Comparison of ENCODE assay signal across 21 cellular contexts in the genomic region with DNA sequence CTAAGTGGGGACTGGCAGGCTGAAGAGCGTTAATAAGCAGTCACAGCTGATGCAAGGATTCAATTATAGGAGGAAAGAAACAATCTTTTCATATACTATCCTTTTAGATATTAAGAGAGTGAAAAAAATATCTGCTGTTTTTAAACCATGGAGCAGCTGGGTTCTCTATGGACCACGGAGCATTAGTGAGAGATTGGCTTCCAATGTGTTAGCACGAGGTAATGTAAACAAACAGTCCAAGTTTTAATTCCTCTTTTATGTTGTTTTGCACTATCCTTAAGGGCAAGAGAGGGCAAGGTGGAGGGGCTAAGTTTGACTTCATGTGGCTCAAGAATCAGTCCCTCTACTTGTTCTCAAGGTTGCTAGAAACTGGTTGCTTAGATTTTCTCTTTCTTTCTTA. TPM values are rescaled to one million over a fixed set of nuclear protein-coding genes. Genes with fewer than 3 reads are reported as not detected.
A peak's percentile ranks its signal among the peaks of the same experiment; 100 is the strongest.
DNase-seq lines count a peak whose midpoint lies in the region; ATAC-seq and TF ChIP-seq lines count a peak whose summit lies in the region.
"Had no signal": no experiment of that assay in that cellular context is flagged by ENCODE, and none has a peak within 500 bp of the region (broad histone marks: within the 10 kb centered on the region; RNA-seq: fewer than 3 reads in every experiment).

No MANE protein-coding gene starts in this region.

- peaks cover 12% of the 10 kb centered on the region for H3K36me3 Mint-ChIP-seq in nephron progenitor cell (ENCODE audit: low read depth)

- peak overlapping the region; percentile 38 for H3K27ac Mint-ChIP-seq in nephron progenitor cell
- H3K27ac Mint-ChIP-seq: CD4-positive, CD25-positive, alpha-beta regulatory T cell had no signal

- TF ChIP-seq RAD21 in SK-N-SH (IDR thresholded peaks at IDR 0.05; ENCODE audit: low read length) = no peak

- DNase-seq in SK-N-SH = no peak
- DNase-seq in NCI-H1694 treated with DMSO at 0.1 percent for 48 hours (lab: John Stamatoyannopoulos, UW) = peak; percentile 88
- no peak for DNase-seq in nephron progenitor cell
- no peak for DNase-seq in stimulated activated CD4-positive, alpha-beta T cell treated with anti-CD3 and anti-CD28 coated beads, Interleukin-12 subunit alpha, Interleukin-12 subunit beta, amount 100 ng/mL, for 4 hours
- DNase-seq in HK-2 (ENCODE audit: unreplicated experiment) = no peak
- DNase-seq: CD4-positive, CD25-positive, alpha-beta regulatory T cell; Kasumi-1; NCI-H1092 treated with DMSO at 0.1 percent for 48 hours; NCI-H1436; NCI-H1930; NCI-H345; NCI-H524; NCI-H774; PC-9; Right ventricle myocardium superior; RPMI8226 had no signal

- H3F3A ChIP-seq in SK-N-SH (replicated peaks; ENCODE audit: insufficient read depth) = no peaks in the 10 kb centered on the region

- WGBS in SK-N-SH (ENCODE audit: low lambda C conversion rate) = 77% methylated on average over 3 of the region's 3 CpGs

- CTCF ChIA-PET in SK-N-SH (lab: Yijun Ruan, JAX) = interaction anchor here (1.3 to 5.2 kb wide), 2 partner anchors 9 to 11 kb away, joined by 3 to 39 read pairs; no protein-coding TSS in a partner anchor

- no peak for TF ChIP-seq EP300 in SK-N-SH (IDR thresholded peaks at IDR 0.05; ENCODE audit: borderline replicate concordance in 1 of 2, low read depth in 1 of 2, low read length in 1 of 2)

- no peak overlapping the region for H3K4me3 Mint-ChIP-seq in nephron progenitor cell
- H3K4me3 Mint-ChIP-seq: CD4-positive, CD25-positive, alpha-beta regulatory T cell had no signal

- H3K27ac ChIP-seq in SK-N-SH (ENCODE audit: low read depth in 2 of 2, low read length in 1 of 2) = no peak overlapping the region
- H3K27ac ChIP-seq: BLaER1, PC-9 had no signal

- TF ChIP-seq CTCF in SK-N-SH (IDR thresholded peaks at IDR 0.05) (no peak), nephron progenitor cell (IDR thresholded peaks at IDR 0.05) (no peak)

- no peaks in the 10 kb centered on the region for H3K27me3 ChIP-seq in SK-N-SH (ENCODE audit: insufficient read depth)
- H3K27me3 ChIP-seq: BLaER1 had no signal

- H3K9me3 ChIP-seq in SK-N-SH = no peaks in the 10 kb centered on the region

- H3K9ac ChIP-seq in SK-N-SH = no peak overlapping the region
- H3K9ac ChIP-seq: BLaER1 had no signal

- H3K4me1 ChIP-seq in SK-N-SH (ENCODE audit: control insufficient read depth in 1 of 2, insufficient read depth in 2 of 2, low read depth in 1 of 2, low read length in 1 of 2) = peaks cover 4 to 10% of the 10 kb centered on the region in 2 experiments; a peak in 2 of 4 replicates

- no peak overlapping the region for H3K4me3 ChIP-seq in SK-N-SH (ENCODE audit: low read depth in 2 of 2, low read length in 1 of 2)
- H3K4me3 ChIP-seq: BLaER1, K562, PC-9 had no signal

- 0 out of 2 replicates have a peak overlapping the region, but pooled peaks have one; percentile 11 for H2AFZ ChIP-seq in SK-N-SH (ENCODE audit: low read depth)
- H2AFZ ChIP-seq: PC-9 had no signal

- no peak overlapping the region for H3K4me2 ChIP-seq in SK-N-SH
- H3K4me2 ChIP-seq: BLaER1, PC-9 had no signal

- H3K79me2 ChIP-seq in SK-N-SH (ENCODE audit: insufficient read depth) = peaks cover 5% of the 10 kb centered on the region; the same call in 1 of the 2 replicates

- ATAC-seq in SK-N-SH treated with all-trans-retinoic acid at 6 μM for 48 hours (no peak), HG03135 (IDR thresholded peaks at IDR 0.05; ENCODE audit: unreplicated experiment) (no peak)
- ATAC-seq: HCT116, K562 had no signal

- no peaks in the 10 kb centered on the region for H3K9me2 ChIP-seq in SK-N-SH

- H3K4me1 Mint-ChIP-seq in nephron progenitor cell = peaks cover 49% of the 10 kb centered on the region

- H4K20me1 ChIP-seq in SK-N-SH (ENCODE audit: insufficient read depth) = no peaks in the 10 kb centered on the region

- H3K36me3 ChIP-seq in SK-N-SH (replicated peaks in 1 of 2; ENCODE audit: control insufficient read depth in 1 of 2, insufficient read depth in 2 of 2, low read length in 1 of 2) = no peaks in the 10 kb centered on the region

- POLR2A ChIA-PET in SK-N-SH (lab: Yijun Ruan, JAX) = no interaction called here

- H3K27me3 Mint-ChIP-seq in nephron progenitor cell (ENCODE audit: low read depth, poor library complexity) = peaks cover 3% of the 10 kb centered on the region
- H3K27me3 Mint-ChIP-seq: CD4-positive, CD25-positive, alpha-beta regulatory T cell had no signal

- H3K9me3 Mint-ChIP-seq in nephron progenitor cell = no peaks in the 10 kb centered on the region
- H3K9me3 Mint-ChIP-seq: CD4-positive, CD25-positive, alpha-beta regulatory T cell had no signal

TF ChIP-seq in SK-N-SH, 30 proteins besides CTCF, POLR2A, EP300 and RAD21 (continues in another document):
- TF ChIP-seq, protein P1, sequence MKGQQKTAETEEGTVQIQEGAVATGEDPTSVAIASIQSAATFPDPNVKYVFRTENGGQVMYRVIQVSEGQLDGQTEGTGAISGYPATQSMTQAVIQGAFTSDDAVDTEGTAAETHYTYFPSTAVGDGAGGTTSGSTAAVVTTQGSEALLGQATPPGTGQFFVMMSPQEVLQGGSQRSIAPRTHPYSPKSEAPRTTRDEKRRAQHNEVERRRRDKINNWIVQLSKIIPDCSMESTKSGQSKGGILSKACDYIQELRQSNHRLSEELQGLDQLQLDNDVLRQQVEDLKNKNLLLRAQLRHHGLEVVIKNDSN (IDR thresholded peaks at IDR 0.05; ENCODE audit: borderline replicate concordance, low read depth) = no peak
- TF ChIP-seq TAF1 (IDR thresholded peaks at IDR 0.05; ENCODE audit: borderline replicate concordance, low read depth, low read length) (no peak), GABPA (IDR thresholded peaks at IDR 0.05; ENCODE audit: low read depth) (no peak)
- TF ChIP-seq, protein P2, sequence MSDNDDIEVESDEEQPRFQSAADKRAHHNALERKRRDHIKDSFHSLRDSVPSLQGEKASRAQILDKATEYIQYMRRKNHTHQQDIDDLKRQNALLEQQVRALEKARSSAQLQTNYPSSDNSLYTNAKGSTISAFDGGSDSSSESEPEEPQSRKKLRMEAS (IDR thresholded peaks at IDR 0.05; ENCODE audit: low read depth) = no peak

TF ChIP-seq in SK-N-SH treated with all-trans-retinoic acid at 6 μM for 48 hours, 23 proteins besides CTCF, POLR2A, EP300 and RAD21:
- TF ChIP-seq, protein P3, sequence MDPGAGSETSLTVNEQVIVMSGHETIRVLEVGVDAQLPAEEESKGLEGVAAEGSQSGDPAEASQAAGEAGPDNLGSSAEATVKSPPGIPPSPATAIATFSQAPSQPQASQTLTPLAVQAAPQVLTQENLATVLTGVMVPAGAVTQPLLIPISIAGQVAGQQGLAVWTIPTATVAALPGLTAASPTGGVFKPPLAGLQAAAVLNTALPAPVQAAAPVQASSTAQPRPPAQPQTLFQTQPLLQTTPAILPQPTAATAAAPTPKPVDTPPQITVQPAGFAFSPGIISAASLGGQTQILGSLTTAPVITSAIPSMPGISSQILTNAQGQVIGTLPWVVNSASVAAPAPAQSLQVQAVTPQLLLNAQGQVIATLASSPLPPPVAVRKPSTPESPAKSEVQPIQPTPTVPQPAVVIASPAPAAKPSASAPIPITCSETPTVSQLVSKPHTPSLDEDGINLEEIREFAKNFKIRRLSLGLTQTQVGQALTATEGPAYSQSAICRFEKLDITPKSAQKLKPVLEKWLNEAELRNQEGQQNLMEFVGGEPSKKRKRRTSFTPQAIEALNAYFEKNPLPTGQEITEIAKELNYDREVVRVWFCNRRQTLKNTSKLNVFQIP (CRISPR knock-in tag; IDR thresholded peaks at IDR 0.05; ENCODE audit: borderline replicate concordance, low read depth) = no peak
- no peak for TF ChIP-seq ESRRG (CRISPR knock-in tag; IDR thresholded peaks at IDR 0.05)
- no peak for TF ChIP-seq GLIS3 (CRISPR knock-in tag; IDR thresholded peaks at IDR 0.05)
- no peak for TF ChIP-seq OSR1 (CRISPR knock-in tag; IDR thresholded peaks at IDR 0.05)
- TF ChIP-seq, protein P4, sequence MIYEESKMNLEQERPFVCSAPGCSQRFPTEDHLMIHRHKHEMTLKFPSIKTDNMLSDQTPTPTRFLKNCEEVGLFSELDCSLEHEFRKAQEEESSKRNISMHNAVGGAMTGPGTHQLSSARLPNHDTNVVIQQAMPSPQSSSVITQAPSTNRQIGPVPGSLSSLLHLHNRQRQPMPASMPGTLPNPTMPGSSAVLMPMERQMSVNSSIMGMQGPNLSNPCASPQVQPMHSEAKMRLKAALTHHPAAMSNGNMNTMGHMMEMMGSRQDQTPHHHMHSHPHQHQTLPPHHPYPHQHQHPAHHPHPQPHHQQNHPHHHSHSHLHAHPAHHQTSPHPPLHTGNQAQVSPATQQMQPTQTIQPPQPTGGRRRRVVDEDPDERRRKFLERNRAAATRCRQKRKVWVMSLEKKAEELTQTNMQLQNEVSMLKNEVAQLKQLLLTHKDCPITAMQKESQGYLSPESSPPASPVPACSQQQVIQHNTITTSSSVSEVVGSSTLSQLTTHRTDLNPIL (CRISPR knock-in tag; IDR thresholded peaks at IDR 0.05; ENCODE audit: low read depth) = no peak
- TF ChIP-seq ZNF8 (CRISPR knock-in tag; IDR thresholded peaks at IDR 0.05) = no peak
- TF ChIP-seq ZFP30 (CRISPR knock-in tag; IDR thresholded peaks at IDR 0.05) = no peak
- TF ChIP-seq TOX (CRISPR knock-in tag; IDR thresholded peaks at IDR 0.05; ENCODE audit: borderline replicate concordance) = no peak
TF ChIP-seq in SK-N-SH treated with all-trans-retinoic acid at 6 μM for 48 hours: peak in this region for 0.

RNA-seq across cellular contexts. Expression of a gene that starts 30.9 kb away (rescaled TPM):
- 6.8 and 9.2 TPM in 2 replicates for polyA plus RNA-seq in SK-N-SH (2012; rRNA removed)
- polyA plus RNA-seq in SK-N-SH (2012; cell fraction: cytosol; rRNA removed) = 6.9 and 8.8 TPM in 2 replicates
- 7.4 and 8.4 TPM in 2 replicates for polyA plus RNA-seq in SK-N-SH (2012; cell fraction: nucleus; rRNA removed)

RNA-seq across cellular contexts. Expression of a gene that starts 37.4 kb away (rescaled TPM):
- polyA plus RNA-seq in SK-N-SH (2012; rRNA removed) = 1.6 and 1.7 TPM in 2 replicates
- polyA plus RNA-seq in SK-N-SH (2012; cell fraction: cytosol; rRNA removed) = 1.4 TPM in 2 replicates
- 3.5 and 4.8 TPM in 2 replicates for polyA plus RNA-seq in SK-N-SH (2012; cell fraction: nucleus; rRNA removed)

RNA-seq across cellular contexts. Expression of a gene that starts 52.1 kb away (rescaled TPM):
- polyA plus RNA-seq in SK-N-SH (2012; rRNA removed) = 0.41 and 0.55 TPM in 2 replicates
- polyA plus RNA-seq in SK-N-SH (2012; cell fraction: cytosol; rRNA removed) = 0.37 and 0.39 TPM in 2 replicates
- 0.23 and 0.66 TPM in 2 replicates for polyA plus RNA-seq in SK-N-SH (2012; cell fraction: nucleus; rRNA removed)
